Comparison of ENCODE assay signal across 2 cellular contexts in the genomic region with DNA sequence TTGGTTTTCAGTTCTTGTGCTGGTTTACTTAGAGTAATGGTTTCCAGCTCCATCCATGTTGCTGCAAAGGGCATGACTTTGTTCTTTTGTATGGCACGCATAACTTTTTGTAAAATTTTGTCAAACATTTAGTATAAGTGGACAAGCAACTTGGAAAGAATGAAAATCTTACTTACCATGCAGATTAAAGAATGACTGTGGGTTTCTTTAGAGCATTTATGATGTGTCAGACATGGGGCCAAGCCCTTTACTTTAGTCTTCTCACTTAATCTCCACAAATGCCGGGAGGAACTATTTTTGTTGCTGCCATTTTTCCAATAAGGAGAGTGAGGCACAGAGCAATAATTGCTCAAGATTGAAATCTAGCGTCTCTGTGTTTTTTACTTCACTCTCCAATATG.
TF ChIP-seq lines count a peak whose summit lies in the region.

No MANE protein-coding gene starts in this region.

TF ChIP-seq in IMR-90, 13 proteins besides CTCF, POLR2A, EP300 and RAD21:
- TF ChIP-seq FOS (IDR thresholded peaks at IDR 0.05; ENCODE audit: low read depth, low read length) (no peak), MAFK (IDR thresholded peaks at IDR 0.05; ENCODE audit: low read depth, low read length) (no peak), CHD1 (IDR thresholded peaks at IDR 0.05; ENCODE audit: low read depth, low read length) (no peak), RFX5 (IDR thresholded peaks at IDR 0.05; ENCODE audit: low read depth, low read length) (no peak), MXI1 (IDR thresholded peaks at IDR 0.05; ENCODE audit: borderline replicate concordance, low read depth, low read length) (no peak), SMC3 (IDR thresholded peaks at IDR 0.05; ENCODE audit: low read depth, low read length) (no peak), BHLHE40 (IDR thresholded peaks at IDR 0.05; ENCODE audit: low read depth, low read length) (no peak)
- TF ChIP-seq, protein P1, sequence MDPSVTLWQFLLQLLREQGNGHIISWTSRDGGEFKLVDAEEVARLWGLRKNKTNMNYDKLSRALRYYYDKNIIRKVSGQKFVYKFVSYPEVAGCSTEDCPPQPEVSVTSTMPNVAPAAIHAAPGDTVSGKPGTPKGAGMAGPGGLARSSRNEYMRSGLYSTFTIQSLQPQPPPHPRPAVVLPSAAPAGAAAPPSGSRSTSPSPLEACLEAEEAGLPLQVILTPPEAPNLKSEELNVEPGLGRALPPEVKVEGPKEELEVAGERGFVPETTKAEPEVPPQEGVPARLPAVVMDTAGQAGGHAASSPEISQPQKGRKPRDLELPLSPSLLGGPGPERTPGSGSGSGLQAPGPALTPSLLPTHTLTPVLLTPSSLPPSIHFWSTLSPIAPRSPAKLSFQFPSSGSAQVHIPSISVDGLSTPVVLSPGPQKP (IDR thresholded peaks at IDR 0.05; ENCODE audit: borderline replicate concordance, low read depth, low read length) = no peak
TF ChIP-seq in IMR-90: peak in this region for 0.

TF ChIP-seq in HepG2, 621 proteins besides CTCF, POLR2A, EP300 and RAD21 (continued from another document):
- TF ChIP-seq NFYB (CRISPR knock-in tag; IDR thresholded peaks at IDR 0.05) (no peak), IKZF4 (CRISPR knock-in tag; IDR thresholded peaks at IDR 0.05; ENCODE audit: borderline replicate concordance, low read depth, not compliant biosample characterization) (no peak), ZNF781 (CRISPR knock-in tag; IDR thresholded peaks at IDR 0.05; ENCODE audit: borderline replicate concordance, not compliant biosample characterization) (no peak), SRSF1 (optimal IDR thresholded peaks at IDR 0.05; ENCODE audit: low read depth, low read length) (no peak), GPN1 (CRISPR knock-in tag; IDR thresholded peaks at IDR 0.05; ENCODE audit: borderline replicate concordance) (no peak)
- TF ChIP-seq, protein P2, sequence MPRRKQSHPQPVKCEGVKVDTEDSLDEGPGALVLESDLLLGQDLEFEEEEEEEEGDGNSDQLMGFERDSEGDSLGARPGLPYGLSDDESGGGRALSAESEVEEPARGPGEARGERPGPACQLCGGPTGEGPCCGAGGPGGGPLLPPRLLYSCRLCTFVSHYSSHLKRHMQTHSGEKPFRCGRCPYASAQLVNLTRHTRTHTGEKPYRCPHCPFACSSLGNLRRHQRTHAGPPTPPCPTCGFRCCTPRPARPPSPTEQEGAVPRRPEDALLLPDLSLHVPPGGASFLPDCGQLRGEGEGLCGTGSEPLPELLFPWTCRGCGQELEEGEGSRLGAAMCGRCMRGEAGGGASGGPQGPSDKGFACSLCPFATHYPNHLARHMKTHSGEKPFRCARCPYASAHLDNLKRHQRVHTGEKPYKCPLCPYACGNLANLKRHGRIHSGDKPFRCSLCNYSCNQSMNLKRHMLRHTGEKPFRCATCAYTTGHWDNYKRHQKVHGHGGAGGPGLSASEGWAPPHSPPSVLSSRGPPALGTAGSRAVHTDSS (CRISPR knock-in tag; conservative IDR thresholded peaks at IDR 0.05) = no peak
- TF ChIP-seq, protein P3, sequence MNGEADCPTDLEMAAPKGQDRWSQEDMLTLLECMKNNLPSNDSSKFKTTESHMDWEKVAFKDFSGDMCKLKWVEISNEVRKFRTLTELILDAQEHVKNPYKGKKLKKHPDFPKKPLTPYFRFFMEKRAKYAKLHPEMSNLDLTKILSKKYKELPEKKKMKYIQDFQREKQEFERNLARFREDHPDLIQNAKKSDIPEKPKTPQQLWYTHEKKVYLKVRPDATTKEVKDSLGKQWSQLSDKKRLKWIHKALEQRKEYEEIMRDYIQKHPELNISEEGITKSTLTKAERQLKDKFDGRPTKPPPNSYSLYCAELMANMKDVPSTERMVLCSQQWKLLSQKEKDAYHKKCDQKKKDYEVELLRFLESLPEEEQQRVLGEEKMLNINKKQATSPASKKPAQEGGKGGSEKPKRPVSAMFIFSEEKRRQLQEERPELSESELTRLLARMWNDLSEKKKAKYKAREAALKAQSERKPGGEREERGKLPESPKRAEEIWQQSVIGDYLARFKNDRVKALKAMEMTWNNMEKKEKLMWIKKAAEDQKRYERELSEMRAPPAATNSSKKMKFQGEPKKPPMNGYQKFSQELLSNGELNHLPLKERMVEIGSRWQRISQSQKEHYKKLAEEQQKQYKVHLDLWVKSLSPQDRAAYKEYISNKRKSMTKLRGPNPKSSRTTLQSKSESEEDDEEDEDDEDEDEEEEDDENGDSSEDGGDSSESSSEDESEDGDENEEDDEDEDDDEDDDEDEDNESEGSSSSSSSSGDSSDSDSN (CRISPR knock-in tag; IDR thresholded peaks at IDR 0.05) = no peak
- TF ChIP-seq, protein P4, sequence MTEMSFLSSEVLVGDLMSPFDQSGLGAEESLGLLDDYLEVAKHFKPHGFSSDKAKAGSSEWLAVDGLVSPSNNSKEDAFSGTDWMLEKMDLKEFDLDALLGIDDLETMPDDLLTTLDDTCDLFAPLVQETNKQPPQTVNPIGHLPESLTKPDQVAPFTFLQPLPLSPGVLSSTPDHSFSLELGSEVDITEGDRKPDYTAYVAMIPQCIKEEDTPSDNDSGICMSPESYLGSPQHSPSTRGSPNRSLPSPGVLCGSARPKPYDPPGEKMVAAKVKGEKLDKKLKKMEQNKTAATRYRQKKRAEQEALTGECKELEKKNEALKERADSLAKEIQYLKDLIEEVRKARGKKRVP (CRISPR knock-in tag; IDR thresholded peaks at IDR 0.05) = no peak
- TF ChIP-seq, protein P5, sequence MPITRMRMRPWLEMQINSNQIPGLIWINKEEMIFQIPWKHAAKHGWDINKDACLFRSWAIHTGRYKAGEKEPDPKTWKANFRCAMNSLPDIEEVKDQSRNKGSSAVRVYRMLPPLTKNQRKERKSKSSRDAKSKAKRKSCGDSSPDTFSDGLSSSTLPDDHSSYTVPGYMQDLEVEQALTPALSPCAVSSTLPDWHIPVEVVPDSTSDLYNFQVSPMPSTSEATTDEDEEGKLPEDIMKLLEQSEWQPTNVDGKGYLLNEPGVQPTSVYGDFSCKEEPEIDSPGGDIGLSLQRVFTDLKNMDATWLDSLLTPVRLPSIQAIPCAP (CRISPR knock-in tag; IDR thresholded peaks at IDR 0.05; ENCODE audit: low read depth) = no peak
